ENCODE assay signal across 8 cellular contexts in genomic region chr6:118719351-118720124, GRCh38.
A peak's percentile ranks its signal among the peaks of the same experiment; 100 is the strongest.
DNase-seq lines count a peak whose midpoint lies in the region; ATAC-seq and TF ChIP-seq lines count a peak whose summit lies in the region.
"Had no signal": no experiment of that assay in that cellular context is flagged by ENCODE, and none has a peak within 500 bp of the region (broad histone marks: within the 10 kb centered on the region; RNA-seq: fewer than 3 reads in every experiment).

No MANE protein-coding gene starts in this region.

- H3K27ac ChIP-seq in neutrophil (peak overlapping the region; percentile 59), upper lobe of right lung (no peak overlapping the region)

- no peak for TF ChIP-seq CTCF in neutrophil (IDR thresholded peaks at IDR 0.05)
- TF ChIP-seq CTCF in upper lobe of right lung (IDR thresholded peaks at IDR 0.05) = no peak

- H3K4me1 ChIP-seq in neutrophil (ENCODE audit: control insufficient read depth in 1 of 2, insufficient read depth in 1 of 2, low read depth in 1 of 2, low read length in 1 of 2) (peaks cover 7 to 12% of the 10 kb centered on the region in 2 experiments), upper lobe of right lung (no peaks in the 10 kb centered on the region)

- DNase-seq in T-helper 2 cell treated with Interferon-gamma antibody and Interleukin-4, amounts not matched to agents 5 μg/mL and 100 μg/mL, for 36 hours (ENCODE audit: low spot score) = no peak
- no peak for DNase-seq in NOMO-1 treated with dmso at 0.1 percent for 144 hours (lab: John Stamatoyannopoulos, UW; ENCODE audit: unreplicated experiment)
- no peak for DNase-seq in upper lobe of right lung
- DNase-seq in DMS79 (lab: John Stamatoyannopoulos, UW) = no peak
- DNase-seq: NK-92 treated with Interleukin-12 subunit alpha and Interleukin-12 subunit beta, amount 100 ng/mL, for 24 hours had no signal

- H3K36me3 ChIP-seq in neutrophil = no peaks in the 10 kb centered on the region
- no peaks in the 10 kb centered on the region for H3K36me3 ChIP-seq in upper lobe of right lung

- intact Hi-C loops in upper lobe of right lung (cut with DNase I) = no loop called here

- no peaks in the 10 kb centered on the region for H3K9me3 Mint-ChIP-seq in T-helper 2 cell treated with Interferon-gamma antibody and Interleukin-4, amounts not matched to agents 5 μg/mL and 100 μg/mL, for 36 hours

- H3K27me3 ChIP-seq in neutrophil = no peaks in the 10 kb centered on the region
- no peaks in the 10 kb centered on the region for H3K27me3 ChIP-seq in upper lobe of right lung

- H3K27ac Mint-ChIP-seq in T-helper 2 cell treated with Interferon-gamma antibody and Interleukin-4, amounts not matched to agents 5 μg/mL and 100 μg/mL, for 36 hours = peak overlapping the region; percentile 42

- no peaks in the 10 kb centered on the region for H3K36me3 Mint-ChIP-seq in T-helper 2 cell treated with Interferon-gamma antibody and Interleukin-4, amounts not matched to agents 5 μg/mL and 100 μg/mL, for 36 hours (ENCODE audit: low read depth)

- peak overlapping the region; percentile 18 for H3K4me3 Mint-ChIP-seq in T-helper 2 cell treated with Interferon-gamma antibody and Interleukin-4, amounts not matched to agents 5 μg/mL and 100 μg/mL, for 36 hours

- no peaks in the 10 kb centered on the region for H3K27me3 Mint-ChIP-seq in T-helper 2 cell treated with Interferon-gamma antibody and Interleukin-4, amounts not matched to agents 5 μg/mL and 100 μg/mL, for 36 hours (ENCODE audit: low read depth)

- H3K9me3 ChIP-seq in neutrophil (no peaks in the 10 kb centered on the region), upper lobe of right lung (no peaks in the 10 kb centered on the region)

- no peak overlapping the region for H3K4me3 ChIP-seq in neutrophil (ENCODE audit: low read depth in 1 of 2, low read length in 1 of 2)
- no peak overlapping the region for H3K4me3 ChIP-seq in upper lobe of right lung

- H3K4me1 Mint-ChIP-seq in T-helper 2 cell treated with Interferon-gamma antibody and Interleukin-4, amounts not matched to agents 5 μg/mL and 100 μg/mL, for 36 hours (ENCODE audit: low read depth) = peaks cover 34% of the 10 kb centered on the region

- peak; percentile 50 for ATAC-seq in GM18909 (IDR thresholded peaks at IDR 0.05; ENCODE audit: poor library complexity, unreplicated experiment)
- ATAC-seq in HG02759 (IDR thresholded peaks at IDR 0.05; ENCODE audit: unreplicated experiment) = peak; percentile 59
- no peak for ATAC-seq in upper lobe of right lung
